20 cellular contexts compared by ENCODE assay signal in genomic region chr22:48954781-48955311, GRCh38.
DNase-seq lines count a peak whose midpoint lies in the region; ATAC-seq and TF ChIP-seq lines count a peak whose summit lies in the region.
"Had no signal": no experiment of that assay in that cellular context is flagged by ENCODE, and none has a peak within 500 bp of the region (broad histone marks: within the 10 kb centered on the region; RNA-seq: fewer than 3 reads in every experiment).

No MANE protein-coding gene starts in this region.

- H3K9me3 ChIP-seq in left ventricle myocardium inferior (replicated peaks) = peaks cover 7% of the 10 kb centered on the region
- H3K9me3 ChIP-seq in upper lobe of right lung = no peaks in the 10 kb centered on the region

- H3K4me3 ChIP-seq in left ventricle myocardium inferior (no peak overlapping the region), upper lobe of right lung (no peak overlapping the region)
- H3K4me3 ChIP-seq: heart right ventricle had no signal

- H3K36me3 ChIP-seq in left ventricle myocardium inferior = no peaks in the 10 kb centered on the region
- no peaks in the 10 kb centered on the region for H3K36me3 ChIP-seq in upper lobe of right lung
- H3K36me3 ChIP-seq: heart right ventricle had no signal

- H3K27ac ChIP-seq in left ventricle myocardium inferior (replicated peaks) = no peak overlapping the region
- no peak overlapping the region for H3K27ac ChIP-seq in upper lobe of right lung
- H3K27ac ChIP-seq: heart right ventricle, HL-60 had no signal

- no peaks in the 10 kb centered on the region for H3K4me1 ChIP-seq in left ventricle myocardium inferior
- no peaks in the 10 kb centered on the region for H3K4me1 ChIP-seq in upper lobe of right lung
- H3K4me1 ChIP-seq: heart right ventricle had no signal

- peaks cover 58% of the 10 kb centered on the region for H3K27me3 ChIP-seq in left ventricle myocardium inferior (ENCODE audit: low read depth)
- H3K27me3 ChIP-seq in upper lobe of right lung = no peaks in the 10 kb centered on the region

- no peak for TF ChIP-seq CTCF in left ventricle myocardium inferior (IDR thresholded peaks at IDR 0.05; ENCODE audit: borderline replicate concordance)
- no peak for TF ChIP-seq CTCF in upper lobe of right lung (IDR thresholded peaks at IDR 0.05)

- peak; percentile 32 for DNase-seq in Right ventricle myocardium inferior (ENCODE audit: missing footprints)
- no peak for DNase-seq in left ventricle myocardium inferior
- DNase-seq in SK-N-DZ (ENCODE audit: low spot score) = peak; percentile 32
- DNase-seq in mucosa of gallbladder (ENCODE audit: low spot score) = peak; percentile 9
- peak; percentile 38 for DNase-seq in upper lobe of right lung
- DNase-seq in activated naive CD4-positive, alpha-beta T cell (lab: John Stamatoyannopoulos, UW) = no peak
- DNase-seq in NCI-H2107 treated with DMSO at 0.1 percent for 48 hours (lab: John Stamatoyannopoulos, UW; ENCODE audit: unreplicated experiment) = no peak
- DNase-seq: amniotic stem cell; central memory CD4-positive, alpha-beta T cell; effector CD8-positive, alpha-beta T cell; EL; heart right ventricle; NCI-H1694; stimulated activated naive B cell treated with anti-CD40 and anti-IgM and Interleukin-4, amounts not matched to agents 10 μg/mL and 1 μg/mL and 100 μg/mL, for 72 hours; trophoblast cell had no signal

- intact Hi-C loops in Right ventricle myocardium inferior (cut with DNase I) = no loop called here
- intact Hi-C loops in left ventricle myocardium inferior (cut with micrococcal nuclease) = no loop called here
- intact Hi-C loops in upper lobe of right lung (cut with DNase I) = no loop called here

- ATAC-seq in Right ventricle myocardium inferior (no peak), upper lobe of right lung (no peak), HG02840 (IDR thresholded peaks at IDR 0.05; ENCODE audit: low FRiP score, unreplicated experiment) (no peak)
- ATAC-seq: activated T-helper 17 cell treated with anti-CD3 and anti-CD28 coated beads, Interleukin-2, amount 50 U/mL, for 72 hours; CD8-positive, alpha-beta T cell; heart right ventricle; naive thymus-derived CD8-positive, alpha-beta T cell; stimulated activated naive B cell treated with anti-CD40 and anti-IgM and Interleukin-4, amounts not matched to agents 10 μg/mL and 1 μg/mL and 100 μg/mL, for 72 hours had no signal

Comparison
In these comparisons a context has a peak if more than half of its experiments do, and no peak if none do; other contexts are left out.
1. DNase-seq: peak in Right ventricle myocardium inferior (single experiment), SK-N-DZ (single experiment), mucosa of gallbladder (single experiment) and upper lobe of right lung (single experiment); none in left ventricle myocardium inferior (single experiment), activated naive CD4-positive, alpha-beta T cell (0 of 4) and NCI-H2107 treated with DMSO at 0.1 percent for 48 hours (single experiment).